In genomic region chr7:8035647-8036518, GRCh38 we compare ENCODE assay signal across 8 cellular contexts.
A peak's percentile ranks its signal among the peaks of the same experiment; 100 is the strongest.
DNase-seq lines count a peak whose midpoint lies in the region; ATAC-seq lines count a peak whose summit lies in the region.

No MANE protein-coding gene starts in this region.

- H3K4me3 ChIP-seq in HAP-1: no peak overlapping the region

- no peaks in the 10 kb centered on the region; the same call in 1 of the 2 replicates for H3K36me3 ChIP-seq in HAP-1 (replicated peaks)

- peak; percentile 57 to 64 for ATAC-seq in activated CD4-positive, CD25-positive, alpha-beta regulatory T cell treated with anti-CD3 and anti-CD28 coated beads, Interleukin-2, amount 50 U/mL, for 24 hours
- no peak for ATAC-seq in HG02884 (IDR thresholded peaks at IDR 0.05; ENCODE audit: unreplicated experiment)

- H3K27me3 ChIP-seq in HAP-1 (ENCODE audit: low read depth): no peaks in the 10 kb centered on the region

- no peaks in the 10 kb centered on the region for H3K4me1 ChIP-seq in HAP-1

- in situ Hi-C loops in HAP-1 (cut with MboI; ENCODE audit: low sequenced_read_pairs): no loop called here

- no peak for DNase-seq in activated CD4-positive, CD25-positive, alpha-beta regulatory T cell (lab: John Stamatoyannopoulos, UW)
- peak; percentile 8 to 70 for DNase-seq in HAP-1 (ENCODE audit: low spot score in 2 of 2)
- peak; percentile 38 for DNase-seq in NCI-H460 (ENCODE audit: extremely low read depth, low read depth)
- DNase-seq in cerebellar cortex (ENCODE audit: low spot score): peak; percentile 55
- peak; percentile 4 for DNase-seq in myocyte (ENCODE audit: low read depth)
- no peak for DNase-seq in caudate nucleus (lab: John Stamatoyannopoulos, UW)

- no peaks in the 10 kb centered on the region for H3K9me3 ChIP-seq in HAP-1

- no peak overlapping the region for H3K27ac ChIP-seq in caudate nucleus (ENCODE audit: low read depth, low read length)

Comparison
In these comparisons a context has a peak if more than half of its experiments do, and no peak if none do; other contexts are left out.
1. DNase-seq: peak in HAP-1 (2 of 2), NCI-H460 (single experiment), cerebellar cortex (single experiment) and myocyte (single experiment); none in activated CD4-positive, CD25-positive, alpha-beta regulatory T cell (0 of 4) and caudate nucleus (0 of 61).